Comparison of ENCODE assay signal across 15 cellular contexts in the genomic region with DNA sequence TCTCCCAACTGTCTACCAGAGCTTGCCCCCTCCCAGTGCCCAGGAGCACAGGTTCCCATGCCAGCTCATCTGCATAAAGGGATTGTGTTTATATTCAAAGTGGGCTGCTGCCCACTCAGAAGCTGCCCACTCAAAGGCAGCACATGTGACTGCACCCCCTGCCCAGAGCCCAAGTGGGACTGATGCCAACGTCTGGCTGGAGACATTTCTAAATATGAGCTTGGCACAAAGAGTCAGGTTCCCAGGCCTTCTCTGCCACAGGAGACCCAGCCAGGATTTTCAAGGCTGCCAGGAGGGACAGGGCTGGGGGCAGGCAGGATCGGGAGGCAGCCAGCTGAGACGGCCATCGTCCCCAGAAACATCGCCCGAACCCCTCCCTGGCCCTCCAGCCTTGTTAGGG.
DNase-seq lines count a peak whose midpoint lies in the region; ATAC-seq and TF ChIP-seq lines count a peak whose summit lies in the region.
"Had no signal": no experiment of that assay in that cellular context is flagged by ENCODE, and none has a peak within 500 bp of the region (broad histone marks: within the 10 kb centered on the region; RNA-seq: fewer than 3 reads in every experiment).

No MANE protein-coding gene starts in this region.

- H3K36me3 Mint-ChIP-seq in brain (no peaks in the 10 kb centered on the region), nephron (ENCODE audit: low read depth) (no peaks in the 10 kb centered on the region)

- H3K27ac Mint-ChIP-seq in brain (peak overlapping the region; percentile 56 to 94 (median 85)), nephron (peak overlapping the region in 2 of 3 experiments; percentile 47 to 81)
- H3K27ac Mint-ChIP-seq: T-helper 1 cell treated with Interleukin-12 subunit alpha and Interleukin-12 subunit beta and Interleukin-4 antibody, amounts not matched to agents 30 μg/mL and 1 μg/mL, for 36 hours had no signal

- no peak overlapping the region for H3K4me3 ChIP-seq in MM.1S (ENCODE audit: low read length)
- H3K4me3 ChIP-seq: PC-9 had no signal

- no peaks in the 10 kb centered on the region for H4K20me1 ChIP-seq in MM.1S (ENCODE audit: insufficient read depth, low read length)

- no peaks in the 10 kb centered on the region for H3K27me3 Mint-ChIP-seq in brain
- peaks cover 4% of the 10 kb centered on the region for H3K27me3 Mint-ChIP-seq in nephron (ENCODE audit: low read depth)

- H3K27ac ChIP-seq in MM.1S (ENCODE audit: low read length) = no peak overlapping the region
- H3K27ac ChIP-seq: brain microvascular endothelial cell, PC-9 had no signal

- H3F3A ChIP-seq in MM.1S (ENCODE audit: insufficient read depth, low read length) = no peaks in the 10 kb centered on the region

- no peaks in the 10 kb centered on the region for H3K9me2 ChIP-seq in MM.1S (replicated peaks; ENCODE audit: insufficient read depth, low read length)

- no peaks in the 10 kb centered on the region for H3K4me1 ChIP-seq in MM.1S (ENCODE audit: low read length)

- H3K36me3 ChIP-seq in MM.1S (replicated peaks; ENCODE audit: insufficient read depth, low read length) = no peaks in the 10 kb centered on the region
- H3K36me3 ChIP-seq: brain microvascular endothelial cell had no signal

- H3K4me2 ChIP-seq in MM.1S (ENCODE audit: low read depth, low read length) = no peak overlapping the region
- H3K4me2 ChIP-seq: PC-9 had no signal

- no peaks in the 10 kb centered on the region for H3K9me3 ChIP-seq in MM.1S (replicated peaks; ENCODE audit: insufficient read depth, low read length)

- DNase-seq in Ammon's horn (ENCODE audit: low spot score) (peak; percentile 55), NCI-H1105 treated with DMSO at 0.1 percent for 48 hours (lab: John Stamatoyannopoulos, UW) (peak; percentile 94), MM.1S (no peak), RKO (ENCODE audit: low spot score) (no peak), AG08395 (ENCODE audit: low spot score) (no peak)
- DNase-seq: activated CD4-positive, alpha-beta T cell treated with anti-CD3 and anti-CD28 coated beads for 4 hours; brain microvascular endothelial cell; EL; H7; mammary epithelial cell; PC-9 had no signal

- H2AFZ ChIP-seq in MM.1S (ENCODE audit: low read length) = no peak overlapping the region
- H2AFZ ChIP-seq: PC-9 had no signal

- H3K4me3 Mint-ChIP-seq in brain = peak overlapping the region in 3 of 5 experiments; percentile 27 to 73 (median 65)
- no peak overlapping the region for H3K4me3 Mint-ChIP-seq in nephron
- H3K4me3 Mint-ChIP-seq: T-helper 1 cell treated with Interleukin-12 subunit alpha and Interleukin-12 subunit beta and Interleukin-4 antibody, amounts not matched to agents 30 μg/mL and 1 μg/mL, for 36 hours had no signal

- H3K79me2 ChIP-seq in MM.1S (ENCODE audit: low read length) = no peaks in the 10 kb centered on the region

- ATAC-seq in HG03439 (IDR thresholded peaks at IDR 0.05; ENCODE audit: unreplicated experiment) = no peak

- H3K27me3 ChIP-seq in MM.1S (replicated peaks; ENCODE audit: insufficient read depth, low read length) = no peaks in the 10 kb centered on the region

- no peak overlapping the region for H3K9ac ChIP-seq in MM.1S (ENCODE audit: low read length)

- peaks cover 65% of the 10 kb centered on the region for H3K4me1 Mint-ChIP-seq in brain
- peaks cover 39% of the 10 kb centered on the region for H3K4me1 Mint-ChIP-seq in nephron

- no peaks in the 10 kb centered on the region for H3K9me3 Mint-ChIP-seq in brain
- no peaks in the 10 kb centered on the region for H3K9me3 Mint-ChIP-seq in nephron
- H3K9me3 Mint-ChIP-seq: T-helper 1 cell treated with Interleukin-12 subunit alpha and Interleukin-12 subunit beta and Interleukin-4 antibody, amounts not matched to agents 30 μg/mL and 1 μg/mL, for 36 hours had no signal

- TF ChIP-seq CTCF in brain (conservative IDR thresholded peaks at IDR 0.05) (no peak), nephron (IDR thresholded peaks at IDR 0.05; ENCODE audit: unreplicated experiment in 3 of 3) (no peak), MM.1S (IDR thresholded peaks at IDR 0.05; ENCODE audit: low read length) (no peak)

Comparison
In these comparisons a context has a peak if more than half of its experiments do, and no peak if none do; other contexts are left out.
1. DNase-seq: peak in Ammon's horn (single experiment) and NCI-H1105 treated with DMSO at 0.1 percent for 48 hours (single experiment); none in MM.1S (single experiment), RKO (single experiment) and AG08395 (single experiment).
2. H3K4me3 Mint-ChIP-seq: peak in brain (3 of 5); none in nephron (0 of 3).